Comparison of ENCODE assay signal across 1 cellular context in the genomic region with DNA sequence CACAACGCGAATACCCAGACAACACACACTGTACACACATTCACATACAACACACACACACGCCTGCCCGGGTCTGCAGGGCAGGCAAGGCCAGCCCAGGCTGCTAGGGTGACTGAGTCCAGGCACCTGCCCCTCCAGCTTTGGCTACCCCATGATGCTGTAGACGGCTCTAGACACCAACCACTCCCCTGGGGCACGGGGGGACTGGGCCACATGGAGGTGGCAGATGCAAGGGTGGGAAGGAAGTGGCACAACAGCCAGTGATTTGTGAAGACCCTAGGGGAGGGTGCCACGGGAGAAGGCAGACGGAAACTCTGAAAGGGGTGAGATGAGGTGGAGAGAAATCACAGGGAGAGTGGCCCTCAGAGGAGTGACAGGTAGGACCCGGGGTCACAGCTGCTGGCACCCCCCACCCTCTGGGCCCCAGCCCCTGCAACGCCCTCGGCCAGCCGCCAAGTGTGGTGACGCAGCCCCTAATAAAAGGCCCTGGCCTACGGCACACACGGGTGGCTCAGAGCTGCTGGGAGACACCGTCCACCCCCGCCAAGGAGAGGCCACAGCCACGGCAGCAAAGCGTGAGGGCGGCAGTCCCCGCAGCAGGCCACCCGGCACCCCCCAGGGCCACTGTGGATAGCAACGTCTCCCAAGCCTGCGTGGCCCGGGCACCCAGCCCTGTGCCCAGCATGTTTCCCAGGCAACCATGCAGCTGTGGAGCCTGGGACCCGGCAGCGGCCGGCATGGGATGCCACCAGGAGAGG.
TF ChIP-seq lines count a peak whose summit lies in the region.

No MANE protein-coding gene starts in this region.

TF ChIP-seq in SK-N-SH, 30 proteins besides CTCF, POLR2A, EP300 and RAD21 (continued from another document):
- TF ChIP-seq, protein P1, sequence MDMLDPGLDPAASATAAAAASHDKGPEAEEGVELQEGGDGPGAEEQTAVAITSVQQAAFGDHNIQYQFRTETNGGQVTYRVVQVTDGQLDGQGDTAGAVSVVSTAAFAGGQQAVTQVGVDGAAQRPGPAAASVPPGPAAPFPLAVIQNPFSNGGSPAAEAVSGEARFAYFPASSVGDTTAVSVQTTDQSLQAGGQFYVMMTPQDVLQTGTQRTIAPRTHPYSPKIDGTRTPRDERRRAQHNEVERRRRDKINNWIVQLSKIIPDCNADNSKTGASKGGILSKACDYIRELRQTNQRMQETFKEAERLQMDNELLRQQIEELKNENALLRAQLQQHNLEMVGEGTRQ (IDR thresholded peaks at IDR 0.05; ENCODE audit: borderline replicate concordance, low read depth, low read length) = no peak
- TF ChIP-seq NRF1 (IDR thresholded peaks at IDR 0.05; ENCODE audit: low read depth, low read length) (no peak), TEAD4 (IDR thresholded peaks at IDR 0.05; ENCODE audit: borderline replicate concordance, insufficient read depth) (no peak), FOXJ3 (CRISPR knock-in tag; IDR thresholded peaks at IDR 0.05) (no peak)
